ENCODE assay signal across 8 cellular contexts in the genomic region with DNA sequence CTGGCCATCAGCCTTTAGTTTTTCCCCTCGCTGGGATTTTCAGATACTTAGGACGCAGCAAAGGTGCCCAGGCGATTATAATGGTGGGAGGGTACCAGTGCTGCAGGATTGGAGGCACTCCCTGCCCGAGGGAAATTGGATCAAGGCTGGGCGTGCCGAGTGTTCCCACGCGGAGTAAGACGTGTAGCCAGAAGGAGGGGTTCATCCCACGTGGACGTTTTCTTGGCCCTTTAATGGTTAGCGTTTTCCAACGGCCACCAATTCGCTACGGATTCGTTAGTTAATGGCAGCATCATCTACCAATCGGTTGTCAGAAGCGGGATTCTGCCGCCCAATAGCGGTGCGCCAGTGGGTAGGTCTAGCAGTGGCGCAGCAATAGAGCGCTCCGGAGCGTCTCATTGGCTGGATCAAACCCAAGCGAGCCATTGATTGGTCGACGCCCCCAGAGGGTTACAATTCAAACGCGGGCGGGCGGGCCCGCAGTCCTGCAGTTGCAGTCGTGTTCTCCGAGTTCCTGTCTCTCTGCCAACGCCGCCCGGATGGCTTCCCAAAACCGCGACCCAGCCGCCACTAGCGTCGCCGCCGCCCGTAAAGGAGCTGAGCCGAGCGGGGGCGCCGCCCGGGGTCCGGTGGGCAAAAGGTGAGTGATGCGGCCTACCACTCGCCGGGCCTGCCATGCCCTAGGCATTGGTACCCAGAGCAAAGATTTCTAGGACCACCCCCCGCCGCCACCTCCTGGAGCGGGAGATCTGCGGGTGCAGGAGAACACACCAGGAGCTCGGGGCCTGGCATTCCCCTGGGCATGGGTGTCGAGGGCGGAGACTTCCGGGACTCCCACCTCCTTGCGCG. TPM values are rescaled to one million over a fixed set of nuclear protein-coding genes. Genes with fewer than 3 reads are reported as not detected.
A peak's percentile ranks its signal among the peaks of the same experiment; 100 is the strongest.
DNase-seq lines count a peak whose midpoint lies in the region; ATAC-seq, FAIRE-seq and TF ChIP-seq lines count a peak whose summit lies in the region.

A gene (plus strand): TSS at position 488 of the 849 bp plus-strand sequence. CDS start 52 bp downstream, at position 540.

- DNase-seq in NCI-H128 (lab: John Stamatoyannopoulos, UW; ENCODE audit: unreplicated experiment) (peak; percentile 97), SW 1271 (lab: John Stamatoyannopoulos, UW) (peak; percentile 98 to 99), Right ventricle myocardium superior (peak; percentile 98), pancreas (peak; percentile 91 to 99 (median 98)), tibial nerve (ENCODE audit: low spot score in 2 of 2) (peak; percentile 95 to 98)
- peak; percentile 92 for DNase-seq in activated naive CD8-positive, alpha-beta T cell treated with anti-CD3 and anti-CD28 coated beads, Interleukin-2, amount 10 ng/mL, durations not matched to agents 7 days and 5 days

- H3K4me1 Mint-ChIP-seq in activated naive CD8-positive, alpha-beta T cell treated with anti-CD3 and anti-CD28 coated beads, Interleukin-2, amount 10 ng/mL, durations not matched to agents 7 days and 5 days, result peaks cover 23% of the 10 kb centered on the region

- peak; percentile 94 for FAIRE-seq in pancreas (lab: Jason Lieb, UNC)

- H3K27me3 ChIP-seq in pancreas (no peaks in the 10 kb centered on the region), tibial nerve (no peaks in the 10 kb centered on the region)

- TF ChIP-seq CTCF in pancreas (IDR thresholded peaks at IDR 0.05), result no peak
- TF ChIP-seq CTCF in tibial nerve (IDR thresholded peaks at IDR 0.05), result peak in 2 of 5 experiments; percentile 0 to 45

- peak within 1 kb of the TSS; percentile 92 for H3K4me3 Mint-ChIP-seq in activated naive CD8-positive, alpha-beta T cell treated with anti-CD3 and anti-CD28 coated beads, Interleukin-2, amount 10 ng/mL, durations not matched to agents 7 days and 5 days

- no peaks in the 10 kb centered on the region for H3K9me3 Mint-ChIP-seq in activated naive CD8-positive, alpha-beta T cell treated with anti-CD3 and anti-CD28 coated beads, Interleukin-2, amount 10 ng/mL, durations not matched to agents 7 days and 5 days

- peaks cover 47% of the 10 kb centered on the region for H3K36me3 Mint-ChIP-seq in activated naive CD8-positive, alpha-beta T cell treated with anti-CD3 and anti-CD28 coated beads, Interleukin-2, amount 10 ng/mL, durations not matched to agents 7 days and 5 days

- H3K9me3 ChIP-seq in pancreas (no peaks in the 10 kb centered on the region), tibial nerve (no peaks in the 10 kb centered on the region)

- H3K27ac ChIP-seq in pancreas (peak within 1 kb of the TSS in 1 of 4 donors; percentile 20), tibial nerve (peak within 1 kb of the TSS in 2 of 4 donors; percentile 58 to 67)

- TF ChIP-seq EP300 in tibial nerve (IDR thresholded peaks at IDR 0.05), result peak in 1 of 2 donors; percentile 65

- peak within 1 kb of the TSS; percentile 47 to 61 (median 54) for H3K4me3 ChIP-seq in pancreas
- H3K4me3 ChIP-seq in tibial nerve, result peak within 1 kb of the TSS; percentile 31 to 71 (median 59)

- ATAC-seq in HG02678 (IDR thresholded peaks at IDR 0.05; ENCODE audit: unreplicated experiment), result peak; percentile 99
- peak; percentile 100 for ATAC-seq in activated naive CD8-positive, alpha-beta T cell treated with anti-CD3 and anti-CD28 coated beads, Interleukin-2, amount 10 ng/mL, durations not matched to agents 7 days and 5 days (ENCODE audit: low read depth)
- ATAC-seq in Right ventricle myocardium superior (ENCODE audit: poor library complexity), result peak; percentile 99
- ATAC-seq in pancreas, result peak; percentile 98 to 100 (median 99)

- H3K36me3 ChIP-seq in pancreas, result peaks cover 0 to 23% (median 10%) of the 10 kb centered on the region in 3 donors
- H3K36me3 ChIP-seq in tibial nerve, result peaks cover 0 to 42% (median 16%) of the 10 kb centered on the region in 3 donors

- peaks cover 0 to 5% (median 0%) of the 10 kb centered on the region in 3 donors for H3K4me1 ChIP-seq in pancreas
- peaks cover 0 to 22% (median 6%) of the 10 kb centered on the region in 4 donors for H3K4me1 ChIP-seq in tibial nerve

- H3K27ac Mint-ChIP-seq in activated naive CD8-positive, alpha-beta T cell treated with anti-CD3 and anti-CD28 coated beads, Interleukin-2, amount 10 ng/mL, durations not matched to agents 7 days and 5 days, result peak within 1 kb of the TSS; percentile 87

- TF ChIP-seq POLR2A in GM10847 (IDR thresholded peaks at IDR 0.05; ENCODE audit: extremely low read depth, insufficient read length) (peak; percentile 39), tibial nerve (IDR thresholded peaks at IDR 0.05) (peak in 1 of 2 donors; percentile 18)

- intact Hi-C loops in Right ventricle myocardium superior (cut with DNase I), result loop anchor here (5.0 kb wide), 1 partner anchor 125 kb away; no protein-coding TSS in a partner anchor
- intact Hi-C loops in pancreas (cut with DNase I), result no loop called here

- WGBS in pancreas, 2 donors, result 1% methylated on average over 55 to 65 of the region's 65 CpGs
- WGBS in tibial nerve, 2 donors, result 1% methylated on average over 45 to 64 of the region's 65 CpGs

- H3K27me3 Mint-ChIP-seq in activated naive CD8-positive, alpha-beta T cell treated with anti-CD3 and anti-CD28 coated beads, Interleukin-2, amount 10 ng/mL, durations not matched to agents 7 days and 5 days, result no peaks in the 10 kb centered on the region

- POLR2A ChIA-PET in activated naive CD8-positive, alpha-beta T cell treated with anti-CD3 and anti-CD28 coated beads, Interleukin-2, amount 10 ng/mL, durations not matched to agents 7 days and 5 days (lab: Charles Lee), result interaction anchor here (0.7 to 3.3 kb wide), 13 partner anchors 10 to 396 kb away, joined by 3 to 25 read pairs (median 6); a partner anchor contains a TSS

RNA-seq across cellular contexts. Expression of the gene that starts here (rescaled TPM):
- 100 to 1,000 TPM; 153 to 154 TPM for total RNA-seq in activated naive CD8-positive, alpha-beta T cell treated with anti-CD3 and anti-CD28 coated beads, Interleukin-2, amount 10 ng/mL, durations not matched to agents 7 days and 5 days
- total RNA-seq in Right ventricle myocardium superior (1.1 TPM), pancreas (1 to 10 TPM in 2 of 6 donors, under 1 TPM in 2, not detected in 2; 0.38 to 1.9 (median 1.4) TPM), tibial nerve (1 to 10 TPM in 2 of 4 donors, under 1 TPM in 1, not detected in 1; 0.78 to 6.9 (median 1.5) TPM)
- polyA plus RNA-seq in pancreas, result under 1 TPM; 0.31 to 0.61 TPM

Comparison
In these comparisons a context has a peak if more than half of its experiments do, and no peak if none do; other contexts are left out.
1. RNA of the gene that starts here (total RNA-seq): 153 to 154 TPM in activated naive CD8-positive, alpha-beta T cell treated with anti-CD3 and anti-CD28 coated beads, Interleukin-2, amount 10 ng/mL, durations not matched to agents 7 days and 5 days; 0.78 to 6.9 TPM in tibial nerve, 1.1 TPM in Right ventricle myocardium superior (single experiment) and 0.38 to 1.9 TPM in pancreas; every median in the first group is over 10 times any median in the second.
2. Peak in every context shown above with its lines, with median percentiles within 50 percentile points of each other: ATAC-seq and DNase-seq.